Comparison of ENCODE assay signal across 1 cellular context in genomic region chr3:10303785-10304184, GRCh38.
TF ChIP-seq lines count a peak whose summit lies in the region.

No MANE protein-coding gene starts in this region.

TF ChIP-seq in A549, 52 proteins besides CTCF, POLR2A, EP300 and RAD21:
- TF ChIP-seq MAFK (IDR thresholded peaks at IDR 0.05; ENCODE audit: partially characterized antibody) (peak; percentile 5), FOSL2 (IDR thresholded peaks at IDR 0.05) (no peak), FOSL2 (CRISPR knock-in tag; IDR thresholded peaks at IDR 0.05) (no peak)
